Comparison of ENCODE assay signal across 13 cellular contexts in genomic region chr3:197068077-197068476, GRCh38.
"Had no signal": no experiment of that assay in that cellular context is flagged by ENCODE, and none has a peak within 500 bp of the region (broad histone marks: within the 10 kb centered on the region; RNA-seq: fewer than 3 reads in every experiment).

No MANE protein-coding gene starts in this region.

- ATAC-seq: activated CD4-positive, CD25-positive, alpha-beta regulatory T cell treated with anti-CD3 and anti-CD28 coated beads, Interleukin-2, amount 50 U/mL, for 24 hours; activated CD8-positive, alpha-beta memory T cell treated with anti-CD3 and anti-CD28 coated beads, Interleukin-2, amount 10 ng/mL, durations not matched to agents 7 days and 5 days; naive thymus-derived CD4-positive, alpha-beta T cell; stimulated activated naive CD8-positive, alpha-beta T cell treated with anti-CD3 and anti-CD28 coated beads, Interleukin-15, amount 100 ng/mL, for 72 hours had no signal

- DNase-seq: activated CD8-positive, alpha-beta memory T cell treated with anti-CD3 and anti-CD28 coated beads, Interleukin-2, amount 10 ng/mL, durations not matched to agents 7 days and 5 days; activated gamma-delta T cell; activated T-cell treated with anti-CD3 and anti-CD28 coated beads, Interleukin-2, amount 50 U/mL, for 48 hours; amygdala; endodermal cell; erythroblast; hippocampal formation; naive thymus-derived CD4-positive, alpha-beta T cell; retina; stimulated activated CD4-positive, alpha-beta T cell treated with anti-CD3 and anti-CD28 coated beads, Interleukin-4, amount 100 ng/mL, for 1 hour; stimulated activated naive CD8-positive, alpha-beta T cell treated with anti-CD3 and anti-CD28 coated beads, Interleukin-15, amount 100 ng/mL, for 72 hours; testis had no signal
